11 cellular contexts compared by ENCODE assay signal in the genomic region with DNA sequence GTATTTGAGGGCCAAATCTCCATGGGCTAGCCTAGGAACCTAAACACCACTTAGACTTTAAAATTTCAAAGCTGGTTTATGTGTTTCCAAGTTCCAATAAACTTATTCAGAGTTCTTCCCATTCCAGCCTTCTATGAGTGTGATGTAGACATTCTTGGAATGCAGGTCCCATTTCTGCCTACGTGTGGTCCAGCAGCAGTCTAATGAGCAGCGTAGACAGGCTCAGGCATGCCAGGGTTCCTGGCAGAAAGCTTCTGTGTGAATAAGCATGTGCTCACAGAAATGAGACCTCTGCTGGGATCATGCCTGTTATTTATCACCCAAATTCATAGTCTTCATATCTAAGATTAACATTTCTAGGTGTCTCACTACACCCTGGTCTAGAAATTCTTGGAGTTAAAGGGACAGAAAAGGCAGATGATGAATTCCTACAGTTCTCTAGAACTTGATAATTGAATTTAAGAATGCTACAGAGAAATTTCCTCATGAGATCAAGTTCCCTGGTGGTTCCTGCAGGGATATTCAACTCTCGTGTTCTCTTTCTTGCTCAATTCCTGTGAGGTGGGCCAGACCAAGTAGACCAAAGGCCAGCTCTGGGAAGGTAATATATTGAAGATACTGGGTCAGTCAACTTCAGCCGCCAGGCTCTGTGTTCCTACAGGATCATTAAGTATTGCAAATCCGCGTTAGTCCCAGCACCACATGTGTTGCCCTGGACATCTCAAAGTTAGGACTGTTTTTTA. TPM values are rescaled to one million over a fixed set of nuclear protein-coding genes. Genes with fewer than 3 reads are reported as not detected.
DNase-seq lines count a peak whose midpoint lies in the region; ATAC-seq and TF ChIP-seq lines count a peak whose summit lies in the region.
"Had no signal": no experiment of that assay in that cellular context is flagged by ENCODE, and none has a peak within 500 bp of the region (broad histone marks: within the 10 kb centered on the region; RNA-seq: fewer than 3 reads in every experiment).

No MANE protein-coding gene starts in this region.

- H3K27me3 Mint-ChIP-seq in Caco-2 (ENCODE audit: insufficient read depth, unreplicated experiment): no peaks in the 10 kb centered on the region

- BruUV-seq in Caco-2 (replicated peaks; lab: Mats Ljungman, UMichigan): no TSS peak

- TF ChIP-seq EP300 in esophagus muscularis mucosa (IDR thresholded peaks at IDR 0.05): no peak

- ATAC-seq in HG02852 (IDR thresholded peaks at IDR 0.05; ENCODE audit: unreplicated experiment): no peak
- no peak for ATAC-seq in GM19035 (IDR thresholded peaks at IDR 0.05; ENCODE audit: unreplicated experiment)

- H3K9me3 ChIP-seq in esophagus muscularis mucosa (no peaks in the 10 kb centered on the region), Caco-2 (peaks cover 3% of the 10 kb centered on the region; the same call in 1 of the 2 replicates)
- H3K9me3 ChIP-seq: tibial nerve had no signal

- peak overlapping the region; percentile 36 to 74 (median 69) for H3K27ac ChIP-seq in esophagus muscularis mucosa (replicated peaks in 1 of 4)

- no peak for TF ChIP-seq CTCF in esophagus muscularis mucosa (IDR thresholded peaks at IDR 0.05)
- TF ChIP-seq CTCF in Caco-2 (IDR thresholded peaks at IDR 0.05; ENCODE audit: insufficient read depth in 1 of 2, low read depth in 1 of 2, low read length in 1 of 2, severe bottlenecking in 1 of 2, unreplicated experiment in 1 of 2): no peak

- H3K36me3 ChIP-seq in esophagus muscularis mucosa: peaks cover 0 to 21% (median 13%) of the 10 kb centered on the region in 4 donors
- no peaks in the 10 kb centered on the region for H3K36me3 ChIP-seq in Caco-2 (ENCODE audit: control insufficient read depth, insufficient read depth, low read length)

- no peaks in the 10 kb centered on the region for H3K27me3 ChIP-seq in esophagus muscularis mucosa
- H3K27me3 ChIP-seq in Caco-2 (replicated peaks; ENCODE audit: control insufficient read depth, insufficient read depth, low read length): no peaks in the 10 kb centered on the region
- H3K27me3 ChIP-seq: tibial nerve had no signal

- peaks cover 4% of the 10 kb centered on the region for H3K36me3 Mint-ChIP-seq in Caco-2 (ENCODE audit: insufficient read depth, unreplicated experiment)

- no peak overlapping the region for H3K4me3 ChIP-seq in esophagus muscularis mucosa
- H3K4me3 ChIP-seq in Caco-2 (ENCODE audit: low read depth, low read length): no peak overlapping the region
- H3K4me3 ChIP-seq: lung, tibial nerve had no signal

- no peak for TF ChIP-seq POLR2A in esophagus muscularis mucosa (IDR thresholded peaks at IDR 0.05; ENCODE audit: low read depth)

- CTCF ChIA-PET in Caco-2 (lab: Charles Lee): no interaction called here

- DNase-seq in EH (ENCODE audit: low read depth) (peak; percentile 98), NCI-H446 treated with DMSO at 0.1 percent for 48 hours (lab: John Stamatoyannopoulos, UW) (peak; percentile 60), esophagus muscularis mucosa (ENCODE audit: extremely low spot score) (no peak), renal cortical epithelial cell (ENCODE audit: low read depth) (peak; percentile 93), activated T-cell treated with anti-CD3 and anti-CD28 coated beads for 4 hours (no peak), Caco-2 (no peak)
- DNase-seq: GDM1 had no signal

- 74% methylated on average over 6 of the region's 6 CpGs for WGBS in esophagus muscularis mucosa

- peaks cover 9% of the 10 kb centered on the region for H3K4me1 Mint-ChIP-seq in Caco-2 (ENCODE audit: low read depth, unreplicated experiment)

- POLR2A ChIA-PET in Caco-2 (lab: Charles Lee): interaction anchor here (1.3 kb wide), 1 partner anchor 208 kb away, joined by 4 read pairs; a partner anchor contains a TSS

- intact Hi-C loops in esophagus muscularis mucosa (cut with DNase I): no loop called here
- intact Hi-C loops in Caco-2 (cut with micrococcal nuclease; ENCODE audit: unreplicated experiment): no loop called here

- H3K9me3 Mint-ChIP-seq in Caco-2 (ENCODE audit: unreplicated experiment): no peaks in the 10 kb centered on the region

- no peak overlapping the region for H3K27ac Mint-ChIP-seq in Caco-2 (ENCODE audit: unreplicated experiment)

- no peak overlapping the region for H3K4me3 Mint-ChIP-seq in Caco-2 (ENCODE audit: unreplicated experiment)

- H3K4me1 ChIP-seq in esophagus muscularis mucosa (peaks cover 27 to 68% (median 63%) of the 10 kb centered on the region in 4 donors), Caco-2 (peaks cover 3% of the 10 kb centered on the region; the same call in 1 of the 2 replicates)

RNA-seq across cellular contexts. Expression of a gene that starts 17.6 kb away (rescaled TPM):
- 10 to 100 TPM; 33.6 to 66.7 (median 55.6) TPM for total RNA-seq in esophagus muscularis mucosa
- 45.0 and 50.9 TPM in 2 replicates for total RNA-seq in renal cortical epithelial cell
- total RNA-seq in Caco-2 (2022): 27.8 and 30.3 TPM in 2 replicates

RNA-seq across cellular contexts. Expression of a gene that starts 34.5 kb away (rescaled TPM):
- total RNA-seq in esophagus muscularis mucosa (10 to 100 TPM; 12.0 to 18.2 (median 14.3) TPM), renal cortical epithelial cell (54.5 and 106 TPM in 2 replicates), Caco-2 (2022) (34.8 and 36.3 TPM in 2 replicates)

RNA-seq across cellular contexts. Expression of a gene that starts 37.3 kb away (rescaled TPM):
- not detected for total RNA-seq in esophagus muscularis mucosa
- total RNA-seq in renal cortical epithelial cell: not detected in 2 replicates
- total RNA-seq in Caco-2 (2022): not detected in 2 replicates
- total RNA-seq: tibial nerve had no signal

RNA-seq across cellular contexts. Expression of a gene that starts 54.8 kb away (rescaled TPM):
- total RNA-seq in esophagus muscularis mucosa (1 to 10 TPM; 1.3 to 2.1 (median 1.8) TPM), renal cortical epithelial cell (0.87 and 4.0 TPM in 2 replicates), Caco-2 (2022) (6.8 and 7.8 TPM in 2 replicates)

Comparison
In these comparisons a context has a peak if more than half of its experiments do, and no peak if none do; other contexts are left out.
1. DNase-seq: peak in EH (single experiment), NCI-H446 treated with DMSO at 0.1 percent for 48 hours (single experiment) and renal cortical epithelial cell (single experiment); none in esophagus muscularis mucosa (single experiment), activated T-cell treated with anti-CD3 and anti-CD28 coated beads for 4 hours (single experiment) and Caco-2 (0 of 2).